ENCODE assay signal across 15 cellular contexts in the genomic region with DNA sequence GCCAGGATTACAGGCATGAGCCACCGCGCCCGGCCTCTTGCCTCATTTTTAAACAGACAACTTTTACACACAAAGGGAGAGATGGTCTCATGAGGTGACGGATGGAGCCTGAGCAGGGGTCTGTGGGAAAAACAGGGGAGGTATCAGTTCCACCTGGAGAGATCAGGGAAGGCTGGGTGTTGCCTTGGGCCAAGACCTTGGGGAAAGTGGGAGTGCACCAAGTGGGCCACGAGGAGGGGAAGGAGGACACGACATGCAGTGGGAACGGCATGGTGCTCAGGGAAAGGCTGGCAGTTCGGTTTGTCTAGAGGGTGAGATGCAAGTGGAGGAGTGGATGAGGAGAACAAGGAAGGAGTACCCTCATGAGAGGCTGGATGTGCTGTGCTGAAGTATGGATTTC. TPM values are rescaled to one million over a fixed set of nuclear protein-coding genes. Genes with fewer than 3 reads are reported as not detected.
DNase-seq lines count a peak whose midpoint lies in the region; TF ChIP-seq lines count a peak whose summit lies in the region.
"Had no signal": no experiment of that assay in that cellular context is flagged by ENCODE, and none has a peak within 500 bp of the region (broad histone marks: within the 10 kb centered on the region; RNA-seq: fewer than 3 reads in every experiment).

No MANE protein-coding gene starts in this region.

- no peaks in the 10 kb centered on the region for H3K27me3 ChIP-seq in sigmoid colon
- H3K27me3 ChIP-seq: BE2C had no signal

- H3K27ac ChIP-seq in sigmoid colon: no peak overlapping the region
- H3K27ac ChIP-seq: A549, C4-2B had no signal

- H3K36me3 ChIP-seq in sigmoid colon: peaks cover 18 to 38% (median 22%) of the 10 kb centered on the region in 4 donors

- H3K9me3 ChIP-seq in sigmoid colon: no peaks in the 10 kb centered on the region
- H3K9me3 ChIP-seq: BE2C had no signal

- TF ChIP-seq EP300 in sigmoid colon (IDR thresholded peaks at IDR 0.05): no peak

- no peak overlapping the region for H3K4me3 Mint-ChIP-seq in activated naive CD4-positive, alpha-beta T cell treated with anti-CD3 and anti-CD28 coated beads, Interleukin-2, amount 50 U/mL, for 24 hours
- H3K4me3 Mint-ChIP-seq in glutamatergic neuron (ENCODE audit: unreplicated experiment): peak overlapping the region; percentile 9
- H3K4me3 Mint-ChIP-seq: CD4-positive, alpha-beta memory T cell; GM23338 had no signal

- H3K4me1 Mint-ChIP-seq in activated naive CD4-positive, alpha-beta T cell treated with anti-CD3 and anti-CD28 coated beads, Interleukin-2, amount 50 U/mL, for 24 hours: no peaks in the 10 kb centered on the region
- H3K4me1 Mint-ChIP-seq in glutamatergic neuron (ENCODE audit: low read depth, unreplicated experiment): no peaks in the 10 kb centered on the region
- H3K4me1 Mint-ChIP-seq: GM23338 had no signal

- peaks cover 8% of the 10 kb centered on the region for H3K36me3 Mint-ChIP-seq in activated naive CD4-positive, alpha-beta T cell treated with anti-CD3 and anti-CD28 coated beads, Interleukin-2, amount 50 U/mL, for 24 hours
- peaks cover 17% of the 10 kb centered on the region for H3K36me3 Mint-ChIP-seq in glutamatergic neuron (ENCODE audit: unreplicated experiment)

- DNase-seq in activated naive CD4-positive, alpha-beta T cell treated with Interleukin-2 at 50 U/mL for 16 hours: no peak
- DNase-seq in glutamatergic neuron: no peak
- DNase-seq in sigmoid colon: peak; percentile 46
- DNase-seq in RPMI8226: no peak
- no peak for DNase-seq in NK-92 treated with Interleukin-12 subunit alpha and Interleukin-12 subunit beta, amount 100 ng/mL, for 24 hours (lab: John Stamatoyannopoulos, UW)
- DNase-seq in DMS79 (lab: John Stamatoyannopoulos, UW): no peak
- DNase-seq: BE2C; CD4-positive, alpha-beta memory T cell; DMS79 treated with DMSO at 0.1 percent for 48 hours; EL; H7 had no signal

- H3K9me3 Mint-ChIP-seq in activated naive CD4-positive, alpha-beta T cell treated with anti-CD3 and anti-CD28 coated beads, Interleukin-2, amount 50 U/mL, for 24 hours: no peaks in the 10 kb centered on the region
- H3K9me3 Mint-ChIP-seq in glutamatergic neuron (ENCODE audit: unreplicated experiment): no peaks in the 10 kb centered on the region

- no peak for TF ChIP-seq POLR2A in sigmoid colon (IDR thresholded peaks at IDR 0.05)

- H3K27me3 Mint-ChIP-seq in activated naive CD4-positive, alpha-beta T cell treated with anti-CD3 and anti-CD28 coated beads, Interleukin-2, amount 50 U/mL, for 24 hours: no peaks in the 10 kb centered on the region
- peaks cover 3% of the 10 kb centered on the region for H3K27me3 Mint-ChIP-seq in glutamatergic neuron (ENCODE audit: unreplicated experiment)

- H3K4me3 ChIP-seq in sigmoid colon: no peak overlapping the region
- H3K4me3 ChIP-seq: A549, GM23338 had no signal

- TF ChIP-seq CTCF in glutamatergic neuron (IDR thresholded peaks at IDR 0.05; ENCODE audit: partially characterized antibody, unreplicated experiment) (no peak), sigmoid colon (IDR thresholded peaks at IDR 0.05) (no peak)

- no peaks in the 10 kb centered on the region for H3K4me1 ChIP-seq in sigmoid colon
- H3K4me1 ChIP-seq: A549, BE2C had no signal

- H3K27ac Mint-ChIP-seq in activated naive CD4-positive, alpha-beta T cell treated with anti-CD3 and anti-CD28 coated beads, Interleukin-2, amount 50 U/mL, for 24 hours: peak overlapping the region; percentile 30
- H3K27ac Mint-ChIP-seq in glutamatergic neuron (ENCODE audit: unreplicated experiment): no peak overlapping the region
- H3K27ac Mint-ChIP-seq: GM23338 had no signal

- intact Hi-C loops in sigmoid colon (cut with DNase I): loop anchor here (1.0 kb wide), 1 partner anchor 14 kb away; no protein-coding TSS in a partner anchor

- WGBS in sigmoid colon, 2 donors: 94% methylated on average over 8 of the region's 8 CpGs

RNA-seq across cellular contexts. Expression of a gene that starts 8.9 kb away (rescaled TPM):
- total RNA-seq in glutamatergic neuron (ENCODE audit: unreplicated experiment): 18.0 TPM
- total RNA-seq in sigmoid colon: 1 to 10 TPM; 5.7 to 7.7 (median 6.6) TPM
- 1 to 10 TPM; 4.2 to 8.8 (median 7.2) TPM for polyA plus RNA-seq in sigmoid colon

RNA-seq across cellular contexts. Expression of a gene that starts 27.8 kb away (rescaled TPM):
- 22.8 TPM for total RNA-seq in glutamatergic neuron (ENCODE audit: unreplicated experiment)
- total RNA-seq in sigmoid colon: 10 to 100 TPM; 16.4 to 18.9 (median 17.7) TPM
- 1 to 10 TPM; 4.2 to 9.4 (median 4.4) TPM for polyA plus RNA-seq in sigmoid colon
